In genomic region chr13:110676057-110676510, GRCh38 we compare ENCODE assay signal across 10 cellular contexts. TPM values are rescaled to one million over a fixed set of nuclear protein-coding genes. Genes with fewer than 3 reads are reported as not detected.
DNase-seq lines count a peak whose midpoint lies in the region; ATAC-seq, FAIRE-seq and TF ChIP-seq lines count a peak whose summit lies in the region.
"Had no signal": no experiment of that assay in that cellular context is flagged by ENCODE, and none has a peak within 500 bp of the region (broad histone marks: within the 10 kb centered on the region; RNA-seq: fewer than 3 reads in every experiment).

No MANE protein-coding gene starts in this region.

- no peak overlapping the region for H3K27ac ChIP-seq in CD8-positive, alpha-beta T cell (ENCODE audit: low read depth, low read length)
- H3K27ac ChIP-seq in GM12878 (ENCODE audit: control insufficient read depth, insufficient read depth), result peak overlapping the region; percentile 86
- H3K27ac ChIP-seq: parathyroid adenoma, vagina had no signal

- no peaks in the 10 kb centered on the region for H3K9me3 Mint-ChIP-seq in CD8-positive, alpha-beta T cell

- H3K4me3 ChIP-seq in CD8-positive, alpha-beta T cell (ENCODE audit: low read depth, low read length), result no peak overlapping the region
- peak overlapping the region; percentile 1; the same call in 1 of the 2 replicates for H3K4me3 ChIP-seq in GM12878
- H3K4me3 ChIP-seq: vagina had no signal

- SMC1A ChIA-PET in GM12878 (lab: Charles Lee; ENCODE audit: uncharacterized antibody, unreplicated experiment), result interaction anchor here (0.9 to 1.5 kb wide), 10 partner anchors 10 to 142 kb away, joined by 3 to 6 read pairs (median 3); no protein-coding TSS in a partner anchor

- in situ Hi-C loops in GM12878 (cut with MboI), result no loop called here

- H3K9ac ChIP-seq in GM12878 (ENCODE audit: control insufficient read depth, insufficient read depth, low read length), result peak overlapping the region; percentile 39; the same call in 1 of the 2 replicates
- H3K9ac ChIP-seq: parathyroid adenoma had no signal

- TF ChIP-seq POLR2A in GM12878 (IDR thresholded peaks at IDR 0.05; ENCODE audit: low read depth, low read length), result 0 out of 2 replicates have a peak, but pooled peaks have one; percentile 13

- no peak for DNase-seq in CD8-positive, alpha-beta T cell
- DNase-seq in GM12878 (ENCODE audit: low read depth, low spot score) (peak; percentile 73), SW 1271 (lab: John Stamatoyannopoulos, UW) (no peak), AML-193 (lab: John Stamatoyannopoulos, UW) (no peak), NCI-H1694 (lab: John Stamatoyannopoulos, UW) (no peak), NCI-H1092 treated with DMSO at 0.1 percent for 48 hours (lab: John Stamatoyannopoulos, UW) (no peak)

- H3K27ac Mint-ChIP-seq in CD8-positive, alpha-beta T cell, result peak overlapping the region; percentile 69

- no peaks in the 10 kb centered on the region for H3K27me3 Mint-ChIP-seq in CD8-positive, alpha-beta T cell (ENCODE audit: low read depth)

- intact Hi-C loops in CD8-positive, alpha-beta T cell (cut with DNase I, micrococcal nuclease), result no loop called here
- intact Hi-C loops in GM12878 (cut with micrococcal nuclease; ENCODE audit: unreplicated experiment), result loop anchor here (1.0 to 5.0 kb wide), 3 partner anchors 18 to 59 kb away; partner anchors contain the start of gene NAXD

- TF ChIP-seq CTCF in CD8-positive, alpha-beta T cell (IDR thresholded peaks at IDR 0.05), result no peak
- TF ChIP-seq CTCF in GM12878 (IDR thresholded peaks at IDR 0.05 in 2 of 3, conservative IDR thresholded peaks at IDR 0.05 in 1 of 3; ENCODE audit: control insufficient read depth in 2 of 3, extremely low read depth in 1 of 3, insufficient read depth in 1 of 3, low read depth in 3 of 3, low read length in 3 of 3), result no peak

- RAD21 ChIA-PET in GM12878 (lab: Charles Lee; ENCODE audit: unreplicated experiment), result interaction anchor here (0.6 to 1.9 kb wide), 9 partner anchors 12 to 163 kb away, joined by 3 to 9 read pairs (median 4); partner anchors contain the start of genes CARS2 and NAXD

- H3K4me3 Mint-ChIP-seq in CD8-positive, alpha-beta T cell, result no peak overlapping the region

- H3K9me3 ChIP-seq in CD8-positive, alpha-beta T cell (ENCODE audit: low read length), result no peaks in the 10 kb centered on the region
- H3K9me3 ChIP-seq in GM12878 (replicated peaks; ENCODE audit: control insufficient read depth, insufficient read depth, low read length), result no peaks in the 10 kb centered on the region
- H3K9me3 ChIP-seq: vagina had no signal

- peaks cover 26% of the 10 kb centered on the region for H3K36me3 ChIP-seq in CD8-positive, alpha-beta T cell (ENCODE audit: insufficient read depth, low read length)
- H3K36me3 ChIP-seq in GM12878 (ENCODE audit: control insufficient read depth in 2 of 2, insufficient read depth in 2 of 2, low read length in 1 of 2), result peaks cover 2% of the 10 kb centered on the region in 2 experiments; a peak in 1 of 4 replicates

- H4K20me1 ChIP-seq in GM12878 (ENCODE audit: control insufficient read depth, insufficient read depth), result no peaks in the 10 kb centered on the region

- POLR2A ChIA-PET in CD8-positive, alpha-beta T cell (lab: Charles Lee), result no interaction called here
- POLR2A ChIA-PET in GM12878 (lab: Charles Lee), result interaction anchor here (0.9 to 1.9 kb wide), 8 partner anchors 9 to 59 kb away, joined by 3 to 8 read pairs (median 5); partner anchors contain the start of gene CARS2

- peak; percentile 88 for FAIRE-seq in GM12878 (lab: Jason Lieb, UNC)

- H3K36me3 Mint-ChIP-seq in CD8-positive, alpha-beta T cell, result peaks cover 79% of the 10 kb centered on the region

- no TSS peak for BruUV-seq in GM12878 (replicated peaks; lab: Mats Ljungman, UMichigan)

- peak overlapping the region; percentile 93 for H3K4me2 ChIP-seq in GM12878 (ENCODE audit: control insufficient read depth, insufficient read depth)

- no peak for ATAC-seq in CD8-positive, alpha-beta T cell
- ATAC-seq in GM19372 (IDR thresholded peaks at IDR 0.05; ENCODE audit: low read depth, unreplicated experiment) (peak; percentile 63), HG03097 (IDR thresholded peaks at IDR 0.05; ENCODE audit: low FRiP score, unreplicated experiment) (peak; percentile 78), GM12878 (peak; percentile 90)

- peaks cover 20% of the 10 kb centered on the region for H3K4me1 Mint-ChIP-seq in CD8-positive, alpha-beta T cell (ENCODE audit: low read depth)

- no peaks in the 10 kb centered on the region for H3K27me3 ChIP-seq in CD8-positive, alpha-beta T cell (ENCODE audit: insufficient read depth, low read length)
- H3K27me3 ChIP-seq in GM12878 (replicated peaks in 1 of 2; ENCODE audit: control insufficient read depth in 2 of 2, insufficient read depth in 2 of 2, low read length in 1 of 2), result no peaks in the 10 kb centered on the region
- H3K27me3 ChIP-seq: vagina had no signal

- peak in 1 of 2 experiments; percentile 11; a peak in 1 of 4 replicates for TF ChIP-seq EP300 in GM12878 (IDR thresholded peaks at IDR 0.05; ENCODE audit: borderline replicate concordance in 1 of 2, control insufficient read depth in 1 of 2, low read depth in 2 of 2, low read length in 2 of 2)

- H3K79me2 ChIP-seq in GM12878 (ENCODE audit: control insufficient read depth, insufficient read depth, low read length), result no peaks in the 10 kb centered on the region; the same call in 1 of the 2 replicates

- WGBS in GM12878 (ENCODE audit: insufficient coverage, insufficient replicate concordance, low lambda C conversion rate, missing lambda C conversion rate), result 0% methylated on average over 16 of the region's 16 CpGs

- CTCF ChIA-PET in CD8-positive, alpha-beta T cell (lab: Charles Lee), result interaction anchor here (0.6 kb wide), 1 partner anchor 55 kb away, joined by 3 read pairs; no protein-coding TSS in a partner anchor
- CTCF ChIA-PET in GM12878 (lab: Yijun Ruan, JAX), result interaction anchor here (0.6 to 1.4 kb wide), 7 partner anchors 11 to 144 kb away, joined by 3 to 7 read pairs (median 3); partner anchors contain the start of gene NAXD

- no peak for TF ChIP-seq RAD21 in GM12878 (IDR thresholded peaks at IDR 0.05; ENCODE audit: insufficient read depth, low read depth, low read length)

- no peaks in the 10 kb centered on the region for H3K4me1 ChIP-seq in CD8-positive, alpha-beta T cell (ENCODE audit: insufficient read depth, low read length)
- H3K4me1 ChIP-seq in GM12878 (ENCODE audit: control insufficient read depth, insufficient read depth, low read length), result peaks cover 16% of the 10 kb centered on the region
- H3K4me1 ChIP-seq: parathyroid adenoma, vagina had no signal

- peak overlapping the region; percentile 18 for H2AFZ ChIP-seq in GM12878 (ENCODE audit: control insufficient read depth, low read depth, low read length)
- H2AFZ ChIP-seq: parathyroid adenoma had no signal

TF ChIP-seq in GM12878, 131 proteins besides CTCF, POLR2A, EP300 and RAD21 (continues in another document):
- TF ChIP-seq ZNF207 (IDR thresholded peaks at IDR 0.05; ENCODE audit: borderline replicate concordance) (0 out of 2 replicates have a peak, but pooled peaks have one; percentile 26), PKNOX1 (IDR thresholded peaks at IDR 0.05) (peak; percentile 49), RELA (IDR thresholded peaks at IDR 0.05; ENCODE audit: borderline replicate concordance, partially characterized antibody) (peak; percentile 64)

RNA-seq across cellular contexts. Expression of gene CARS2, which starts 29.8 kb away (rescaled TPM):
- total RNA-seq in CD8-positive, alpha-beta T cell, result 10 to 100 TPM; 48.2 to 48.8 TPM
- total RNA-seq in GM12878 (2013; cell fraction: nucleolus; rRNA removed), result 150 and 160 TPM in 2 replicates
- total RNA-seq in GM12878 (2014; rRNA removed) (85.6 and 88.3 TPM in 2 replicates), GM12878 (2014; rRNA removed; fragmentation: Illumina TruSeq; extraction: Trizol) (42.4 and 51.1 TPM in 2 replicates), GM12878 (2021) (69.2 and 76.9 TPM in 2 replicates)
- 54.1 TPM for polyA plus RNA-seq in GM12878 (2011; ENCODE audit: low read depth)
- polyA plus RNA-seq in GM12878 (2011; rRNA removed) (68.5 and 71.9 TPM in 2 replicates), GM12878 (2014; fragmentation: Illumina TruSeq; extraction: Trizol) (27.5 and 38.6 TPM in 2 replicates), GM12878 (2014; fragmentation: Nextera tagmentation; extraction: Ambion mirVana) (1 to 10 TPM; 4.2 to 9.4 TPM), GM12878 (2014; rRNA removed) (95.1 and 113 TPM in 2 replicates), GM12878 (2016; fragmentation: Nextera tagmentation; extraction: Ambion mirVana) (100 to 1,000 TPM in 1 of 2 experiments, 10 to 100 TPM in 1; 54.6 to 101 TPM)
- 45.3 and 78.9 TPM in 2 replicates for polyA plus RNA-seq in GM12878 (2011; cell fraction: cytosol; rRNA removed)
- polyA plus RNA-seq in GM12878 (2011; cell fraction: nucleus; rRNA removed), result 258 and 286 TPM in 2 replicates
- 59.4 and 61.5 TPM in 2 replicates for polyA plus RNA-seq in GM12878 (2012)
- polyA minus RNA-seq in GM12878 (2011; rRNA and poly(A)+ RNA removed), result 38.4 and 48.9 TPM in 2 replicates
- 17.2 and 23.9 TPM in 2 replicates for polyA minus RNA-seq in GM12878 (2011; cell fraction: cytosol; rRNA and poly(A)+ RNA removed)
- polyA minus RNA-seq in GM12878 (2011; cell fraction: nucleus; rRNA and poly(A)+ RNA removed), result 47.6 and 80.1 TPM in 2 replicates

RNA-seq across cellular contexts. Expression of gene ING1, which starts 37.4 kb away (rescaled TPM):
- 10 to 100 TPM; 14.9 to 15.6 TPM for total RNA-seq in CD8-positive, alpha-beta T cell
- 13.0 and 15.9 TPM in 2 replicates for total RNA-seq in GM12878 (2013; cell fraction: nucleolus; rRNA removed)
- total RNA-seq in GM12878 (2014; rRNA removed) (14.7 and 15.3 TPM in 2 replicates), GM12878 (2014; rRNA removed; fragmentation: Illumina TruSeq; extraction: Trizol) (7.6 and 8.9 TPM in 2 replicates), GM12878 (2021) (15.8 and 18.2 TPM in 2 replicates)
- 4.8 TPM for polyA plus RNA-seq in GM12878 (2011; ENCODE audit: low read depth)
- polyA plus RNA-seq in GM12878 (2011; rRNA removed) (11.9 and 16.7 TPM in 2 replicates), GM12878 (2014; fragmentation: Illumina TruSeq; extraction: Trizol) (5.4 and 10.0 TPM in 2 replicates), GM12878 (2014; fragmentation: Nextera tagmentation; extraction: Ambion mirVana) (1 to 10 TPM; 1.3 to 3.0 TPM), GM12878 (2014; rRNA removed) (20.4 and 21.6 TPM in 2 replicates), GM12878 (2016; fragmentation: Nextera tagmentation; extraction: Ambion mirVana) (10 to 100 TPM; 11.4 to 15.5 TPM)
- 20.7 and 36.0 TPM in 2 replicates for polyA plus RNA-seq in GM12878 (2011; cell fraction: cytosol; rRNA removed)
- 22.1 and 30.6 TPM in 2 replicates for polyA plus RNA-seq in GM12878 (2011; cell fraction: nucleus; rRNA removed)
- polyA plus RNA-seq in GM12878 (2012), result 18.4 and 22.4 TPM in 2 replicates
- 8.8 and 19.7 TPM in 2 replicates for polyA minus RNA-seq in GM12878 (2011; rRNA and poly(A)+ RNA removed)
- 11.6 and 12.2 TPM in 2 replicates for polyA minus RNA-seq in GM12878 (2011; cell fraction: cytosol; rRNA and poly(A)+ RNA removed)
- polyA minus RNA-seq in GM12878 (2011; cell fraction: nucleus; rRNA and poly(A)+ RNA removed), result 6.6 and 16.3 TPM in 2 replicates
